In the genomic region with DNA sequence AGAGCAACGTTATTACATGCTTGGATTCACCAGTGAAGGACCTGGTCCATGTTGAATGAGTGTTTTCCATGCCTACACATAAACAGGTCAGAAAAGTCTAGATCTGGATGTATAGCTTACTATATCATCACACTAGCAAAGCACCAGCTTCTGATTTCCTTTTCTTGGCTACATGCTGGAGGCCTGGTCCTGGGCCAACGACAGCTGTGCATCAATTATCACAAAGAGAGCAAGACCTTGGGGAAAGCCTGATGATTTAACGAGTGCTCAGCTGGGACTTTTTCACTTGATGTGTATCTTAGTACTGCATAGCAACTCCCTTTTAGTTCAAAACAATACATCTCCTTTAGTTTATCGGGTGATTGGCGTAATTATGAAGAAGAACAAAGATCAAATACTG, we compare ENCODE assay signal across 21 cellular contexts.
DNase-seq lines count a peak whose midpoint lies in the region; TF ChIP-seq lines count a peak whose summit lies in the region.
"Had no signal": no experiment of that assay in that cellular context is flagged by ENCODE, and none has a peak within 500 bp of the region (broad histone marks: within the 10 kb centered on the region; RNA-seq: fewer than 3 reads in every experiment).

No MANE protein-coding gene starts in this region.

- no peaks in the 10 kb centered on the region for H3K4me1 Mint-ChIP-seq in activated naive CD4-positive, alpha-beta T cell treated with anti-CD3 and anti-CD28 coated beads for 36 hours (ENCODE audit: low read depth)
- H3K4me1 Mint-ChIP-seq: T-helper 17 cell had no signal

- TF ChIP-seq CTCF in A673 (conservative IDR thresholded peaks at IDR 0.05; ENCODE audit: low read depth, low read length), result no peak

- CTCF ChIA-PET in A673 (lab: Charles Lee), result no interaction called here
- CTCF ChIA-PET in activated naive CD4-positive, alpha-beta T cell treated with anti-CD3 and anti-CD28 coated beads for 36 hours (lab: Charles Lee), result no interaction called here

- H3K27ac Mint-ChIP-seq in activated naive CD4-positive, alpha-beta T cell treated with anti-CD3 and anti-CD28 coated beads for 36 hours, result no peak overlapping the region
- H3K27ac Mint-ChIP-seq: CD8-positive, alpha-beta T cell; T-helper 17 cell had no signal

- H3K36me3 ChIP-seq in A673 (ENCODE audit: insufficient read depth, low read length, poor library complexity, severe bottlenecking), result no peaks in the 10 kb centered on the region

- H3K27me3 ChIP-seq in A673 (replicated peaks; ENCODE audit: insufficient read depth, low read depth, low read length, poor library complexity), result no peaks in the 10 kb centered on the region

- no peak overlapping the region for H3K4me3 ChIP-seq in A673 (ENCODE audit: low read depth, low read length, poor library complexity, severe bottlenecking)
- H3K4me3 ChIP-seq: K562 had no signal

- H3K9me3 ChIP-seq in A673 (ENCODE audit: low read depth, low read length, poor library complexity, severe bottlenecking), result no peaks in the 10 kb centered on the region

- intact Hi-C loops in A673 (cut with micrococcal nuclease; ENCODE audit: unreplicated experiment), result no loop called here
- intact Hi-C loops in activated naive CD4-positive, alpha-beta T cell treated with anti-CD3 and anti-CD28 coated beads for 36 hours (cut with micrococcal nuclease), result no loop called here

- POLR2A ChIA-PET in A673 (lab: Charles Lee; ENCODE audit: low non-redundant PET), result no interaction called here

- no peaks in the 10 kb centered on the region for H3K9me3 Mint-ChIP-seq in activated naive CD4-positive, alpha-beta T cell treated with anti-CD3 and anti-CD28 coated beads for 36 hours

- H3K27me3 Mint-ChIP-seq in activated naive CD4-positive, alpha-beta T cell treated with anti-CD3 and anti-CD28 coated beads for 36 hours (ENCODE audit: low read depth), result no peaks in the 10 kb centered on the region
- H3K27me3 Mint-ChIP-seq: T-helper 17 cell had no signal

- H3K4me3 Mint-ChIP-seq in activated naive CD4-positive, alpha-beta T cell treated with anti-CD3 and anti-CD28 coated beads for 36 hours, result no peak overlapping the region
- H3K4me3 Mint-ChIP-seq: CD8-positive, alpha-beta T cell; T-helper 17 cell had no signal

- no peaks in the 10 kb centered on the region for H3K4me1 ChIP-seq in A673 (ENCODE audit: insufficient read depth, low read length, poor library complexity, severe bottlenecking)

- no peaks in the 10 kb centered on the region for H3K36me3 Mint-ChIP-seq in activated naive CD4-positive, alpha-beta T cell treated with anti-CD3 and anti-CD28 coated beads for 36 hours (ENCODE audit: low read depth)
- H3K36me3 Mint-ChIP-seq: CD8-positive, alpha-beta T cell had no signal

- no peak overlapping the region for H3K27ac ChIP-seq in A673 (ENCODE audit: low read depth, low read length, poor library complexity, severe bottlenecking)
- H3K27ac ChIP-seq: C4-2B had no signal

- no TSS peak for BruUV-seq in A673 (replicated peaks; lab: Mats Ljungman, UMichigan)

- DNase-seq in A673 (ENCODE audit: low spot score), result peak; percentile 3
- peak; percentile 95 for DNase-seq in DMS 273 (lab: John Stamatoyannopoulos, UW; ENCODE audit: unreplicated experiment)
- peak; percentile 81 to 86 for DNase-seq in NCI-H446 (lab: John Stamatoyannopoulos, UW)
- peak; percentile 37 for DNase-seq in left kidney (ENCODE audit: low read depth, low spot score)
- no peak for DNase-seq in islet precursor cell
- DNase-seq in Ammon's horn (ENCODE audit: low spot score), result no peak
- DNase-seq in activated naive CD4-positive, alpha-beta T cell treated with anti-CD3 and anti-CD28 coated beads for 36 hours, result no peak
- DNase-seq in HuH-7 (ENCODE audit: low spot score), result no peak
- DNase-seq: AML-193; Calu3; CD8-positive, alpha-beta T cell; DMS53; Kasumi-1; NCI-H1092 treated with DMSO at 0.1 percent for 48 hours; NCI-H146; NCI-H2029 treated with DMSO at 0.1 percent for 48 hours; NCI-H226; NCI-H526; T-helper 17 cell had no signal

Comparison
In these comparisons a context has a peak if more than half of its experiments do, and no peak if none do; other contexts are left out.
1. DNase-seq: peak in A673 (single experiment), DMS 273 (single experiment), NCI-H446 (2 of 2) and left kidney (single experiment); none in islet precursor cell (single experiment), Ammon's horn (single experiment), activated naive CD4-positive, alpha-beta T cell treated with anti-CD3 and anti-CD28 coated beads for 36 hours (single experiment) and HuH-7 (single experiment).